Comparison of ENCODE assay signal across 19 cellular contexts in genomic region chr2:130579121-130579520, GRCh38. TPM values are rescaled to one million over a fixed set of nuclear protein-coding genes. Genes with fewer than 3 reads are reported as not detected.
"Had no signal": no experiment of that assay in that cellular context is flagged by ENCODE, and none has a peak within 500 bp of the region (broad histone marks: within the 10 kb centered on the region; RNA-seq: fewer than 3 reads in every experiment).

No MANE protein-coding gene starts in this region.

RNA-seq across cellular contexts. Expression of gene CFC1, which starts 20.3 kb away (rescaled TPM):
- total RNA-seq: activated CD4-positive, alpha-beta memory T cell treated with anti-CD3 and anti-CD28 coated beads, Interleukin-2, amount 10 ng/mL, durations not matched to agents 7 days and 5 days; activated CD4-positive, alpha-beta T cell treated with anti-CD3 and anti-CD28 coated beads, Interleukin-2, amount 10 ng/mL, durations not matched to agents 7 days and 5 days; activated naive CD4-positive, alpha-beta T cell treated with anti-CD3 and anti-CD28 coated beads, Interleukin-2, amount 50 U/mL, for 72 hours; activated naive CD8-positive, alpha-beta T cell treated with anti-CD3 and anti-CD28 coated beads, Interleukin-2, amount 10 ng/mL, durations not matched to agents 7 days and 5 days; activated T-helper 1 cell treated with anti-CD3 and anti-CD28 coated beads, Interleukin-12 subunit alpha, Interleukin-12 subunit beta, Interleukin-2, Interleukin-4 antibody, amounts not matched to agents 30 ng/mL and 10 ng/mL and 1 ng/mL, durations not matched to agents 14 hours and 24 hours and 36 hours; activated T-helper 2 cell treated with anti-CD3 and anti-CD28 coated beads, Interferon-gamma antibody, Interleukin-2, Interleukin-4, amounts not matched to agents 10 μg/mL and 5 μg/mL and 100 μg/mL, durations not matched to agents 14 hours and 24 hours and 36 hours; ascending aorta; breast epithelium; chondrocyte; dermis blood vessel endothelial cell; endothelial cell of umbilical vein; esophagus squamous epithelium; fibroblast of lung; fibroblast of villous mesenchyme; glomerular endothelial cell; T-helper 1 cell treated with Interleukin-12 subunit alpha and Interleukin-12 subunit beta and Interleukin-4 antibody, amounts not matched to agents 30 ng/mL and 1 ng/mL, for 36 hours; WTC11 had no signal
- polyA plus RNA-seq: endothelial cell of umbilical vein, esophagus, fibroblast of lung had no signal

RNA-seq across cellular contexts. Expression of gene POTEJ, which starts 32.1 kb away (rescaled TPM):
- total RNA-seq: activated CD4-positive, alpha-beta memory T cell treated with anti-CD3 and anti-CD28 coated beads, Interleukin-2, amount 10 ng/mL, durations not matched to agents 7 days and 5 days; activated CD4-positive, alpha-beta T cell treated with anti-CD3 and anti-CD28 coated beads, Interleukin-2, amount 10 ng/mL, durations not matched to agents 7 days and 5 days; activated naive CD4-positive, alpha-beta T cell treated with anti-CD3 and anti-CD28 coated beads, Interleukin-2, amount 50 U/mL, for 72 hours; activated naive CD8-positive, alpha-beta T cell treated with anti-CD3 and anti-CD28 coated beads, Interleukin-2, amount 10 ng/mL, durations not matched to agents 7 days and 5 days; activated T-helper 1 cell treated with anti-CD3 and anti-CD28 coated beads, Interleukin-12 subunit alpha, Interleukin-12 subunit beta, Interleukin-2, Interleukin-4 antibody, amounts not matched to agents 30 ng/mL and 10 ng/mL and 1 ng/mL, durations not matched to agents 14 hours and 24 hours and 36 hours; activated T-helper 2 cell treated with anti-CD3 and anti-CD28 coated beads, Interferon-gamma antibody, Interleukin-2, Interleukin-4, amounts not matched to agents 10 μg/mL and 5 μg/mL and 100 μg/mL, durations not matched to agents 14 hours and 24 hours and 36 hours; ascending aorta; breast epithelium; chondrocyte; esophagus squamous epithelium; fibroblast of lung; fibroblast of villous mesenchyme; gastroesophageal sphincter; glomerular endothelial cell; T-helper 1 cell treated with Interleukin-12 subunit alpha and Interleukin-12 subunit beta and Interleukin-4 antibody, amounts not matched to agents 30 ng/mL and 1 ng/mL, for 36 hours; WTC11 had no signal
- polyA plus RNA-seq: esophagus, fibroblast of lung had no signal

RNA-seq across cellular contexts. Expression of gene CFC1B, which starts 58.1 kb away (rescaled TPM):
- total RNA-seq: activated CD4-positive, alpha-beta memory T cell treated with anti-CD3 and anti-CD28 coated beads, Interleukin-2, amount 10 ng/mL, durations not matched to agents 7 days and 5 days; activated CD4-positive, alpha-beta T cell treated with anti-CD3 and anti-CD28 coated beads, Interleukin-2, amount 10 ng/mL, durations not matched to agents 7 days and 5 days; activated naive CD4-positive, alpha-beta T cell treated with anti-CD3 and anti-CD28 coated beads, Interleukin-2, amount 50 U/mL, for 72 hours; activated naive CD8-positive, alpha-beta T cell treated with anti-CD3 and anti-CD28 coated beads, Interleukin-2, amount 10 ng/mL, durations not matched to agents 7 days and 5 days; activated T-helper 1 cell treated with anti-CD3 and anti-CD28 coated beads, Interleukin-12 subunit alpha, Interleukin-12 subunit beta, Interleukin-2, Interleukin-4 antibody, amounts not matched to agents 30 ng/mL and 10 ng/mL and 1 ng/mL, durations not matched to agents 14 hours and 24 hours and 36 hours; activated T-helper 2 cell treated with anti-CD3 and anti-CD28 coated beads, Interferon-gamma antibody, Interleukin-2, Interleukin-4, amounts not matched to agents 10 μg/mL and 5 μg/mL and 100 μg/mL, durations not matched to agents 14 hours and 24 hours and 36 hours; ascending aorta; breast epithelium; chondrocyte; dermis blood vessel endothelial cell; endothelial cell of umbilical vein; esophagus squamous epithelium; fibroblast of lung; fibroblast of villous mesenchyme; gastroesophageal sphincter; glomerular endothelial cell; T-helper 1 cell treated with Interleukin-12 subunit alpha and Interleukin-12 subunit beta and Interleukin-4 antibody, amounts not matched to agents 30 ng/mL and 1 ng/mL, for 36 hours; WTC11 had no signal
- polyA plus RNA-seq: endothelial cell of umbilical vein, esophagus, fibroblast of lung had no signal
